In the genomic region with DNA sequence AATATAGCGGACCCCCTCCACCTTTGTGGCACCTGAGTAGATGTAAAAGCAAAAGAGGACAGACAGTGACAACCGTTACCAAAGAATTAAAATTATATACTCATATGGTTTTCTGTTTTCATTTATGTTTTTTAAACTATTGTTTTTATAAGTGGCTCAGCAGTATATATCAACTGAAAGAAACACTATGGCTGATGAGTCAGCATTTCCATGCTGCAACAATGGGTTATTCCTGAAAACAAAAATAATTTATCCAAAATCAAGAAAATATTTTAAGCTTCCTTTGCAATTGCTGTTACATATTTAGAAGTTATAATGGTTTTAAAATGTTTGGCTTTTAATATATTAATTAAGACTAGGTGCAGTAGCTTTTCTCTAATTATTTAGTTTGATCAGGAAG, we compare ENCODE assay signal across 20 cellular contexts.
"Had no signal": no experiment of that assay in that cellular context is flagged by ENCODE, and none has a peak within 500 bp of the region (broad histone marks: within the 10 kb centered on the region; RNA-seq: fewer than 3 reads in every experiment).

No MANE protein-coding gene starts in this region.

- H3K4me3 ChIP-seq: esophagus squamous epithelium, left lung, spleen, thyroid gland had no signal

- ATAC-seq: activated T-helper 17 cell treated with anti-CD3 and anti-CD28 coated beads, Interleukin-2, amount 50 U/mL, for 72 hours; left lung; stimulated activated memory B cell treated with anti-CD40 and anti-IgM and Interleukin-4, amounts not matched to agents 10 μg/mL and 1 μg/mL and 100 μg/mL, for 72 hours; T-cell had no signal

- H3K27me3 ChIP-seq: esophagus squamous epithelium, left lung, spleen, thyroid gland had no signal

- DNase-seq: activated CD4-positive, alpha-beta memory T cell treated with anti-CD3 and anti-CD28 coated beads, Interleukin-2, amount 10 ng/mL, durations not matched to agents 7 days and 5 days; activated CD4-positive, alpha-beta T cell treated with anti-CD3 and anti-CD28 coated beads for 48 hours; activated CD4-positive, CD25-positive, alpha-beta regulatory T cell; activated naive CD4-positive, alpha-beta T cell; activated naive CD8-positive, alpha-beta T cell treated with anti-CD3 and anti-CD28 coated beads for 36 hours; activated T-cell treated with anti-CD3 and anti-CD28 coated beads, Interleukin-2, amount 50 U/mL, for 1 hour; anterior cingulate cortex; cerebellar nuclear complex; effector CD8-positive, alpha-beta T cell; esophagus squamous epithelium; hypothalamus; left lung; midbrain; spleen; stimulated activated CD4-positive, alpha-beta T cell treated with anti-CD3 and anti-CD28 coated beads, Interleukin-4, amount 100 ng/mL, for 4 hours; T-cell; thyroid gland had no signal

- H3K27ac ChIP-seq: esophagus squamous epithelium, left lung, spleen, thyroid gland had no signal

- FAIRE-seq: frontal cortex had no signal

- H3K4me1 ChIP-seq: esophagus squamous epithelium, left lung had no signal

- H3K9me3 ChIP-seq: esophagus squamous epithelium, thyroid gland had no signal
